Comparison of ENCODE assay signal across 8 cellular contexts in the genomic region with DNA sequence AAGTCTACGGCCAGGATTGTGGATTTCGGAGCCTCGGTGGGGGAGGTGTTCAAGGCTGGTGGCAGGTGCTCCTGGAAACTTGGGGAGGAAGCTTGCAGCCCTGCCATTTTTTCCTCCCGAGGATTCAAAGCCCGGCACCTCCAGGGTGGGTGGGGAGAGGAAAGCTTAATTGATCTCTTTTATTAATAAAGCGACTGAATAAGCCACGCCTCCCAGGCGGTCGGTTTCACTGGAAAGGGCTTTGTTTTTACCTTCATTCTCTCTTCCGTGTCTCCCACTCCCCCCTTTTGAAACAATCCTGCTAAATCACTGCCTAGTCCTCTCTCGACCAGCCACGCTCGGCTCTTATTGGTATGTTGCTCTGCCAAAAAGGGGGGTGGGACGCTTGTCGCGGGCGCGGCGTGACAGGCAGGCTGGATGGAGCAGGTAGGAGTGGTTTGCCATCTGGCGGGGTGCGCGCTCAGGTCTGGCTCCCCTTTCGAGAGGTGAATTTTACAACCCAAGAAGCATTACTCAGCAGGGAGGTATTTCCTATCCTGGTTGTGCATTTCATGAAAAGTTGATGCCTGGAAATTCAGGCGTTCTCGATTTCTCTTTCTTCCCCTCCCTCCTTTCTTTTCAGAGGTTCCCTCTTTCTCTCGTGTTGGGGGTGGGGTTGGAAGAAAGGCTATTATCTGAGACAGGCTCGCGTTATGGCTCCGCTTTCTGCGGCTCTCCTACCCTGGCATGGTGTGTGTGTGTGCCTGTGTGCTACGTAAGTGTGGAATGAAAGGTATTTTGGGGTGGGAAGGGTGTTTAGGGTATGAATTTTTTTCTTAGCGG. TPM values are rescaled to one million over a fixed set of nuclear protein-coding genes. Genes with fewer than 3 reads are reported as not detected.
DNase-seq lines count a peak whose midpoint lies in the region; ATAC-seq, FAIRE-seq and TF ChIP-seq lines count a peak whose summit lies in the region.

No MANE protein-coding gene starts in this region.

- FAIRE-seq in K562 (lab: Jason Lieb, UNC): no peak

- ATAC-seq in K562 (peak; percentile 10; the same call in 2 of the 3 replicates), GM21447 (IDR thresholded peaks at IDR 0.05; ENCODE audit: unreplicated experiment) (no peak), GM21423 (IDR thresholded peaks at IDR 0.05; ENCODE audit: unreplicated experiment) (no peak)

- no peaks in the 10 kb centered on the region for H3K27me3 ChIP-seq in K562 (ENCODE audit: control insufficient read depth in 2 of 2, insufficient read depth in 2 of 2, low read length in 2 of 2)
- no peaks in the 10 kb centered on the region for H3K27me3 ChIP-seq in smooth muscle cell (ENCODE audit: low read depth)

- intact Hi-C loops in K562 (cut with micrococcal nuclease): loop anchor here (2.0 to 5.0 kb wide), 2 partner anchors 135 to 277 kb away; no protein-coding TSS in a partner anchor

- H3K9me1 ChIP-seq in K562 (ENCODE audit: control insufficient read depth, insufficient read depth, low read length): no peaks in the 10 kb centered on the region

- H3K27ac ChIP-seq in K562 (ENCODE audit: extremely low read depth, low read depth, low read length) (peak overlapping the region; percentile 76; the same call in 2 of the 3 replicates), smooth muscle cell (ENCODE audit: low read depth) (no peak overlapping the region)

- peak; percentile 36 for DNase-seq in DMS 273 treated with DMSO at 0.1 percent for 48 hours (lab: John Stamatoyannopoulos, UW)
- peak; percentile 69 for DNase-seq in LNCaP clone FGC (ENCODE audit: low read depth)
- peak in 3 of 5 donors; percentile 6 to 13 (median 9) for DNase-seq in T-helper 1 cell
- DNase-seq in K562 (ENCODE audit: extremely low read depth in 1 of 4, low spot score in 3 of 4): peak in 2 of 4 experiments; percentile 19 to 46
- DNase-seq in inferior parietal cortex (ENCODE audit: extremely low spot score): peak; percentile 51
- peak; percentile 15 for DNase-seq in smooth muscle cell (lab: John Stamatoyannopoulos, UW; ENCODE audit: unreplicated experiment)

- TF ChIP-seq CTCF in LNCaP clone FGC (IDR thresholded peaks at IDR 0.05; ENCODE audit: control insufficient read depth, extremely low read depth, insufficient read depth) (no peak), K562 (IDR thresholded peaks at IDR 0.05 in 2 of 3, conservative IDR thresholded peaks at IDR 0.05 in 1 of 3; ENCODE audit: insufficient read depth in 2 of 3, low read depth in 1 of 3, low read length in 3 of 3) (no peak), smooth muscle cell (IDR thresholded peaks at IDR 0.05; ENCODE audit: borderline replicate concordance, insufficient read depth, poor library complexity, severe bottlenecking) (no peak)

- H3K4me3 ChIP-seq in LNCaP clone FGC (ENCODE audit: low read depth, low read length) (peak overlapping the region; percentile 83), K562 (peak overlapping the region; percentile 71), smooth muscle cell (peak overlapping the region; percentile 68)

- POLR2A ChIA-PET in K562 (lab: Yijun Ruan, JAX): interaction anchor here (1.4 kb wide), 1 partner anchor 76 kb away, joined by 3 read pairs; no protein-coding TSS in a partner anchor

- CTCF ChIA-PET in K562 (lab: Yijun Ruan, JAX; ENCODE audit: low intra/inter-chr PET ratio): interaction anchor here (0.8 kb wide), 1 partner anchor 401 kb away, joined by 5 read pairs; no protein-coding TSS in a partner anchor

- peaks cover 5% of the 10 kb centered on the region for H3F3A ChIP-seq in smooth muscle cell (ENCODE audit: low read depth)

- H3K9me3 ChIP-seq in K562 (replicated peaks; ENCODE audit: control insufficient read depth, insufficient read depth, low read depth, low read length) (no peaks in the 10 kb centered on the region), smooth muscle cell (replicated peaks; ENCODE audit: low read depth) (no peaks in the 10 kb centered on the region)

- in situ Hi-C loops in K562 (cut with MboI): loop anchor here (5.0 kb wide), 1 partner anchor 77 kb away; no protein-coding TSS in a partner anchor

- TF ChIP-seq RAD21 in K562 (CRISPR knock-in tag; conservative IDR thresholded peaks at IDR 0.05 in 1 of 2, IDR thresholded peaks at IDR 0.05 in 1 of 2): no peak

- TF ChIP-seq EP300 in K562 (IDR thresholded peaks at IDR 0.05; ENCODE audit: low read length): no peak

- H2AFZ ChIP-seq in K562 (ENCODE audit: low read depth, low read length) (peak overlapping the region; percentile 79), smooth muscle cell (ENCODE audit: low read depth) (peak overlapping the region; percentile 88)

- H4K20me1 ChIP-seq in K562 (replicated peaks; ENCODE audit: control insufficient read depth, insufficient read depth, low read length) (no peaks in the 10 kb centered on the region; the same call in 1 of the 2 replicates), smooth muscle cell (ENCODE audit: low read depth) (no peaks in the 10 kb centered on the region)

- H3K4me1 ChIP-seq in K562 (replicated peaks in 1 of 2; ENCODE audit: control insufficient read depth in 2 of 2, insufficient read depth in 2 of 2, low read length in 2 of 2) (peaks cover 25 to 29% of the 10 kb centered on the region in 2 experiments; a peak in 4 of 5 replicates), smooth muscle cell (ENCODE audit: low read depth) (peaks cover 12% of the 10 kb centered on the region)

- 3% methylated on average over 25 of the region's 32 CpGs for whole genome bisulfite sequencing in K562 (ENCODE audit: insufficient coverage, low coverage, missing lambda C conversion rate)
- under 1% methylated on average over 32 of the region's 32 CpGs for WGBS in smooth muscle cell (ENCODE audit: low lambda C conversion rate)

- no peak for TF ChIP-seq POLR2A in K562 (conservative IDR thresholded peaks at IDR 0.05)

- H3K4me2 ChIP-seq in K562 (ENCODE audit: insufficient read depth, low read length) (peak overlapping the region; percentile 80), smooth muscle cell (peak overlapping the region; percentile 93)

- peaks cover 55% of the 10 kb centered on the region for H3K79me2 ChIP-seq in K562 (ENCODE audit: control insufficient read depth, insufficient read depth, low read length)
- H3K79me2 ChIP-seq in smooth muscle cell (ENCODE audit: low read depth): no peaks in the 10 kb centered on the region

- BruUV-seq in K562 (replicated peaks; lab: Mats Ljungman, UMichigan): no TSS peak

- H3K36me3 ChIP-seq in K562 (ENCODE audit: control insufficient read depth, insufficient read depth, low read length): no peaks in the 10 kb centered on the region
- no peaks in the 10 kb centered on the region for H3K36me3 ChIP-seq in smooth muscle cell (ENCODE audit: low read depth)

- H3K9ac ChIP-seq in K562 (ENCODE audit: insufficient read depth in 1 of 2, low read depth in 2 of 2, low read length in 2 of 2) (peak overlapping the region; percentile 57 to 93), smooth muscle cell (ENCODE audit: low read depth) (peak overlapping the region; percentile 30)

TF ChIP-seq in K562, 482 proteins besides CTCF, POLR2A, EP300 and RAD21 (continues in another document):
- TF ChIP-seq, protein P1, sequence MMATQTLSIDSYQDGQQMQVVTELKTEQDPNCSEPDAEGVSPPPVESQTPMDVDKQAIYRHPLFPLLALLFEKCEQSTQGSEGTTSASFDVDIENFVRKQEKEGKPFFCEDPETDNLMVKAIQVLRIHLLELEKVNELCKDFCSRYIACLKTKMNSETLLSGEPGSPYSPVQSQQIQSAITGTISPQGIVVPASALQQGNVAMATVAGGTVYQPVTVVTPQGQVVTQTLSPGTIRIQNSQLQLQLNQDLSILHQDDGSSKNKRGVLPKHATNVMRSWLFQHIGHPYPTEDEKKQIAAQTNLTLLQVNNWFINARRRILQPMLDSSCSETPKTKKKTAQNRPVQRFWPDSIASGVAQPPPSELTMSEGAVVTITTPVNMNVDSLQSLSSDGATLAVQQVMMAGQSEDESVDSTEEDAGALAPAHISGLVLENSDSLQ (IDR thresholded peaks at IDR 0.05): peak; percentile 75
- no peak for TF ChIP-seq XRCC3 (IDR thresholded peaks at IDR 0.05)
- TF ChIP-seq KDM5B (IDR thresholded peaks at IDR 0.05; ENCODE audit: insufficient replicate concordance, low read depth, low read length): peak; percentile 21
- TF ChIP-seq, protein P2, sequence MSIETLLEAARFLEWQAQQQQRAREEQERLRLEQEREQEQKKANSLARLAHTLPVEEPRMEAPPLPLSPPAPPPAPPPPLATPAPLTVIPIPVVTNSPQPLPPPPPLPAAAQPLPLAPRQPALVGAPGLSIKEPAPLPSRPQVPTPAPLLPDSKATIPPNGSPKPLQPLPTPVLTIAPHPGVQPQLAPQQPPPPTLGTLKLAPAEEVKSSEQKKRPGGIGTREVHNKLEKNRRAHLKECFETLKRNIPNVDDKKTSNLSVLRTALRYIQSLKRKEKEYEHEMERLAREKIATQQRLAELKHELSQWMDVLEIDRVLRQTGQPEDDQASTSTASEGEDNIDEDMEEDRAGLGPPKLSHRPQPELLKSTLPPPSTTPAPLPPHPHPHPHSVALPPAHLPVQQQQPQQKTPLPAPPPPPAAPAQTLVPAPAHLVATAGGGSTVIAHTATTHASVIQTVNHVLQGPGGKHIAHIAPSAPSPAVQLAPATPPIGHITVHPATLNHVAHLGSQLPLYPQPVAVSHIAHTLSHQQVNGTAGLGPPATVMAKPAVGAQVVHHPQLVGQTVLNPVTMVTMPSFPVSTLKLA (conservative IDR thresholded peaks at IDR 0.05): 0 out of 4 replicates have a peak, but pooled peaks of 1 of the 2 experiments have one; percentile 25

RNA-seq across cellular contexts. Expression of a gene that starts 1.4 kb away (rescaled TPM):
- total RNA-seq in K562 (2011; cell fraction: chromatin; rRNA removed; ENCODE audit: low replicate concordance): 85.7 and 138 TPM in 2 replicates
- 40.2 and 48.4 TPM in 2 replicates for total RNA-seq in K562 (2011; cell fraction: nucleolus; rRNA removed)
- total RNA-seq in K562 (2011; cell fraction: nucleoplasm; rRNA removed): 71.6 and 95.8 TPM in 2 replicates
- total RNA-seq in K562 (2014; rRNA removed) (17.3 and 21.3 TPM in 2 replicates), K562 (2014; rRNA removed; fragmentation: Illumina TruSeq; extraction: Trizol) (16.3 and 21.7 TPM in 2 replicates), K562 (2015; rRNA removed; fragmentation: Illumina TruSeq; extraction: Trizol) (14.4 and 16.5 TPM in 2 replicates), K562 (2021) (32.7 and 33.4 TPM in 2 replicates), smooth muscle cell (41.3 and 42.9 TPM in 2 replicates)
- polyA plus RNA-seq in K562 (2011; rRNA removed) (11.5 and 19.9 TPM in 2 replicates), K562 (2014; fragmentation: Illumina TruSeq; extraction: Trizol) (23.9 and 27.0 TPM in 2 replicates), K562 (2014; fragmentation: Nextera tagmentation; extraction: Ambion mirVana) (10 to 100 TPM in 1 of 2 experiments, 1 to 10 TPM in 1; 8.1 to 11.1 TPM), K562 (2014; rRNA removed) (22.5 and 25.2 TPM in 2 replicates), smooth muscle cell (8.7 and 26.6 TPM in 2 replicates)
- polyA plus RNA-seq in K562 (2011; cell fraction: cytosol; rRNA removed): 10.1 and 20.6 TPM in 2 replicates
- polyA plus RNA-seq in K562 (2011; cell fraction: nucleus; rRNA removed): 23.6 and 40.4 TPM in 2 replicates
- 17.9 and 22.9 TPM in 2 replicates for polyA plus RNA-seq in K562 (2012)
- polyA minus RNA-seq in K562 (2011; rRNA and poly(A)+ RNA removed): 31.3 and 33.1 TPM in 2 replicates
- 15.2 and 15.9 TPM in 2 replicates for polyA minus RNA-seq in K562 (2011; cell fraction: cytosol; rRNA and poly(A)+ RNA removed)
- 30.0 and 35.5 TPM in 2 replicates for polyA minus RNA-seq in K562 (2011; cell fraction: nucleus; rRNA and poly(A)+ RNA removed)
